Comparison of ENCODE assay signal across 9 cellular contexts in the genomic region with DNA sequence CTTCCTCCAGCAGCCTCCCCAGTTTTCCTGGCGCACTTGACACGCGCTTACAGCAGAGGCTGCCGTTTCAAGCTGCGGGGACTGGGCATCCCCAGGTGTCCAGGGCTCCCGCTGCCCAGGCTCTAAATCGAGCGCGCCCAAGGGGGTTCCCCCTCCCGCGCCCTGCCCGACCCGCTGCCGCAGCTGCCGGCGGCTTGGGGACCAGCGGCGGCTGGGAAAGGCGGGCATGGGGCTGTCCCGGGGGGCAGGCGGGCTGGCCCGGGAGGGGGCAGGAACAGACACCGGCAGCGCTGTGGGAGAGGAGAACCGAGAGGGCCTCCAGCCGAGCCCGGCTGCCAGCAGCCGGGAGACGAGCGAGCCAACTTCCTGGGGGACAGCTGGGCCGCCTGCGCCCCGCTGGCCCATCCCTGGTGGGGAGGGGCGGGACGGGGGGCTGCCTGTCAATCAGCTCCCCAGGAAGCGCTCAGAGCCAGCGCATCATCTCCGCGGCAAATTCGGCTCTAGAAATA. TPM values are rescaled to one million over a fixed set of nuclear protein-coding genes. Genes with fewer than 3 reads are reported as not detected.
A peak's percentile ranks its signal among the peaks of the same experiment; 100 is the strongest.
DNase-seq lines count a peak whose midpoint lies in the region; ATAC-seq and TF ChIP-seq lines count a peak whose summit lies in the region.
"Had no signal": no experiment of that assay in that cellular context is flagged by ENCODE, and none has a peak within 500 bp of the region (broad histone marks: within the 10 kb centered on the region; RNA-seq: fewer than 3 reads in every experiment).

No MANE protein-coding gene starts in this region.

- DNase-seq in breast epithelium (ENCODE audit: low spot score in 2 of 2), result no peak
- DNase-seq in MCF 10A (ENCODE audit: unreplicated experiment), result no peak
- no peak for DNase-seq in memory B cell (ENCODE audit: low spot score in 2 of 2)
- peak in 1 of 2 donors; percentile 81 for DNase-seq in upper lobe of left lung
- DNase-seq in SHP77 (lab: John Stamatoyannopoulos, UW), result no peak
- DNase-seq in effector memory CD4-positive, alpha-beta T cell, result no peak
- DNase-seq: central memory CD4-positive, alpha-beta T cell had no signal

- WGBS in upper lobe of left lung, 2 donors, result 2 to 3% methylated on average over 7 to 29 of the region's 40 CpGs

- H3K27ac ChIP-seq in breast epithelium (no peak overlapping the region), upper lobe of left lung (no peak overlapping the region)
- H3K27ac ChIP-seq in effector memory CD4-positive, alpha-beta T cell (ENCODE audit: insufficient read depth, low read length, poor library complexity, severe bottlenecking), result no peak overlapping the region

- peak; percentile 31 for ATAC-seq in activated T-helper 17 cell treated with anti-CD3 and anti-CD28 coated beads, Interleukin-2, amount 50 U/mL, for 72 hours (replicated peaks)
- peak; percentile 17 for ATAC-seq in memory B cell (ENCODE audit: low read depth)
- peak in 1 of 2 donors; percentile 23 for ATAC-seq in upper lobe of left lung (ENCODE audit: low FRiP score in 2 of 2)
- no peak for ATAC-seq in GM19452 (IDR thresholded peaks at IDR 0.05; ENCODE audit: unreplicated experiment)

- intact Hi-C loops in breast epithelium (cut with DNase I; ENCODE audit: low total_unique reads) (no loop called here), MCF 10A (cut with micrococcal nuclease) (no loop called here)

- H3K4me3 Mint-ChIP-seq in MCF 10A (ENCODE audit: unreplicated experiment) (no peak overlapping the region), memory B cell (no peak overlapping the region)
- H3K4me3 Mint-ChIP-seq in activated T-helper 17 cell treated with anti-CD3 and anti-CD28 coated beads, Interleukin-2, amount 50 U/mL, for 72 hours, result no peak overlapping the region

- peak overlapping the region; percentile 4 to 60 (median 46) for H3K4me3 ChIP-seq in breast epithelium
- peak overlapping the region in 3 of 4 donors; percentile 13 to 27 (median 17) for H3K4me3 ChIP-seq in upper lobe of left lung
- no peak overlapping the region for H3K4me3 ChIP-seq in effector memory CD4-positive, alpha-beta T cell (ENCODE audit: insufficient read depth, low read depth, low read length, poor library complexity, severe bottlenecking)

- H3K4me1 Mint-ChIP-seq in MCF 10A (ENCODE audit: insufficient read depth, unreplicated experiment) (no peaks in the 10 kb centered on the region), memory B cell (peaks cover 8% of the 10 kb centered on the region)
- peaks cover 6% of the 10 kb centered on the region for H3K4me1 Mint-ChIP-seq in activated T-helper 17 cell treated with anti-CD3 and anti-CD28 coated beads, Interleukin-2, amount 50 U/mL, for 72 hours

- no peak for TF ChIP-seq POLR2A in breast epithelium (IDR thresholded peaks at IDR 0.05)
- TF ChIP-seq POLR2A in upper lobe of left lung (IDR thresholded peaks at IDR 0.05), result no peak

- no peaks in the 10 kb centered on the region for H3K4me1 ChIP-seq in breast epithelium
- peaks cover 8 to 10% (median 9%) of the 10 kb centered on the region in 4 donors for H3K4me1 ChIP-seq in upper lobe of left lung
- H3K4me1 ChIP-seq in effector memory CD4-positive, alpha-beta T cell (ENCODE audit: control insufficient read depth, insufficient read depth, low read length, poor library complexity, severe bottlenecking), result peaks cover 3% of the 10 kb centered on the region

- H3K9me3 ChIP-seq in breast epithelium (no peaks in the 10 kb centered on the region), upper lobe of left lung (no peaks in the 10 kb centered on the region)
- no peaks in the 10 kb centered on the region for H3K9me3 ChIP-seq in effector memory CD4-positive, alpha-beta T cell (ENCODE audit: control insufficient read depth, low read length)

- peaks cover 14% of the 10 kb centered on the region for H3K27me3 Mint-ChIP-seq in MCF 10A (ENCODE audit: insufficient read depth, unreplicated experiment)
- peaks cover 20% of the 10 kb centered on the region for H3K27me3 Mint-ChIP-seq in activated T-helper 17 cell treated with anti-CD3 and anti-CD28 coated beads, Interleukin-2, amount 50 U/mL, for 72 hours
- H3K27me3 Mint-ChIP-seq in memory B cell, result peaks cover 17% of the 10 kb centered on the region

- POLR2A ChIA-PET in MCF 10A (lab: Yijun Ruan, JAX), result no interaction called here

- H3K27ac Mint-ChIP-seq in MCF 10A (ENCODE audit: low read depth, unreplicated experiment) (no peak overlapping the region), memory B cell (no peak overlapping the region)
- H3K27ac Mint-ChIP-seq in activated T-helper 17 cell treated with anti-CD3 and anti-CD28 coated beads, Interleukin-2, amount 50 U/mL, for 72 hours, result no peak overlapping the region

- no peaks in the 10 kb centered on the region for H3K36me3 ChIP-seq in breast epithelium
- H3K36me3 ChIP-seq in upper lobe of left lung, result no peaks in the 10 kb centered on the region
- H3K36me3 ChIP-seq in effector memory CD4-positive, alpha-beta T cell (ENCODE audit: control insufficient read depth, insufficient read depth, low read length), result no peaks in the 10 kb centered on the region

- H3K36me3 Mint-ChIP-seq in MCF 10A (ENCODE audit: insufficient read depth, unreplicated experiment) (no peaks in the 10 kb centered on the region), memory B cell (no peaks in the 10 kb centered on the region)
- H3K36me3 Mint-ChIP-seq in activated T-helper 17 cell treated with anti-CD3 and anti-CD28 coated beads, Interleukin-2, amount 50 U/mL, for 72 hours (ENCODE audit: low read depth), result no peaks in the 10 kb centered on the region

- CTCF ChIA-PET in MCF 10A (lab: Yijun Ruan, JAX), result interaction anchor here (0.5 to 1.1 kb wide), 2 partner anchors 19 to 1847 kb away, joined by 3 to 4 read pairs; no protein-coding TSS in a partner anchor

- no peak for TF ChIP-seq CTCF in breast epithelium (IDR thresholded peaks at IDR 0.05)
- TF ChIP-seq CTCF in MCF 10A (IDR thresholded peaks at IDR 0.05; ENCODE audit: unreplicated experiment), result no peak
- TF ChIP-seq CTCF in upper lobe of left lung (IDR thresholded peaks at IDR 0.05), result no peak

- BruUV-seq in MCF 10A (replicated peaks; lab: Mats Ljungman, UMichigan), result no TSS peak

- H3K9me3 Mint-ChIP-seq in MCF 10A (ENCODE audit: unreplicated experiment), result no peaks in the 10 kb centered on the region
- no peaks in the 10 kb centered on the region for H3K9me3 Mint-ChIP-seq in activated T-helper 17 cell treated with anti-CD3 and anti-CD28 coated beads, Interleukin-2, amount 50 U/mL, for 72 hours
- H3K9me3 Mint-ChIP-seq in memory B cell, result no peaks in the 10 kb centered on the region

- no peak for TF ChIP-seq EP300 in upper lobe of left lung (IDR thresholded peaks at IDR 0.05)

- peaks cover 5 to 49% of the 10 kb centered on the region in 2 donors for H3K27me3 ChIP-seq in breast epithelium
- peaks cover 0 to 23% (median 9%) of the 10 kb centered on the region in 4 donors for H3K27me3 ChIP-seq in upper lobe of left lung
- H3K27me3 ChIP-seq in effector memory CD4-positive, alpha-beta T cell (replicated peaks; ENCODE audit: control insufficient read depth, insufficient read depth, low read length, poor library complexity, severe bottlenecking), result peaks cover 4% of the 10 kb centered on the region

RNA-seq across cellular contexts. Expression of a gene that starts 14.9 kb away (rescaled TPM):
- under 1 TPM in 2 of 3 donors, not detected in 1; 0.33 to 0.88 TPM for total RNA-seq in breast epithelium
- not detected in 2 replicates for total RNA-seq in MCF 10A (2022)
- under 1 TPM; 0.26 to 0.32 TPM for total RNA-seq in activated T-helper 17 cell treated with anti-CD3 and anti-CD28 coated beads, Interleukin-2, amount 50 U/mL, for 72 hours
- total RNA-seq in upper lobe of left lung, result 1 to 10 TPM in 2 of 6 donors, under 1 TPM in 3, not detected in 1; 0.30 to 1.3 (median 0.63) TPM

RNA-seq across cellular contexts. Expression of a gene that starts 40.9 kb away (rescaled TPM):
- 10 to 100 TPM; 43.2 to 60.6 (median 43.3) TPM for total RNA-seq in breast epithelium
- 41.8 and 45.6 TPM in 2 replicates for total RNA-seq in MCF 10A (2022)
- total RNA-seq in activated T-helper 17 cell treated with anti-CD3 and anti-CD28 coated beads, Interleukin-2, amount 50 U/mL, for 72 hours, result 10 to 100 TPM; 23.6 to 26.1 TPM
- total RNA-seq in upper lobe of left lung, result 10 to 100 TPM; 24.2 to 57.9 (median 48.4) TPM

RNA-seq across cellular contexts. Expression of a gene that starts 52.4 kb away (rescaled TPM):
- total RNA-seq in breast epithelium, result 100 to 1,000 TPM in 1 of 3 donors, 10 to 100 TPM in 2; 75.2 to 106 (median 81.7) TPM
- total RNA-seq in MCF 10A (2022), result 164 and 243 TPM in 2 replicates
- total RNA-seq in activated T-helper 17 cell treated with anti-CD3 and anti-CD28 coated beads, Interleukin-2, amount 50 U/mL, for 72 hours, result 10 to 100 TPM; 55.1 to 68.0 TPM
- total RNA-seq in upper lobe of left lung, result 100 to 1,000 TPM in 1 of 6 donors, 10 to 100 TPM in 5; 35.6 to 120 (median 92.7) TPM

RNA-seq across cellular contexts. Expression of a gene that starts 53.5 kb away (rescaled TPM):
- total RNA-seq in breast epithelium, result 10 to 100 TPM; 22.9 to 36.4 (median 28.2) TPM
- 25.4 and 26.5 TPM in 2 replicates for total RNA-seq in MCF 10A (2022)
- total RNA-seq in activated T-helper 17 cell treated with anti-CD3 and anti-CD28 coated beads, Interleukin-2, amount 50 U/mL, for 72 hours, result 10 to 100 TPM; 19.3 to 29.0 TPM
- 10 to 100 TPM; 23.4 to 61.8 (median 35.4) TPM for total RNA-seq in upper lobe of left lung
